In genomic region chr18:26548144-26549102, GRCh38 we compare ENCODE assay signal across 8 cellular contexts. TPM values are rescaled to one million over a fixed set of nuclear protein-coding genes. Genes with fewer than 3 reads are reported as not detected.
DNase-seq lines count a peak whose midpoint lies in the region; ATAC-seq and TF ChIP-seq lines count a peak whose summit lies in the region.

KCTD1 (minus strand) TSS chr18:26548553; CDS start chr18:26548536, 17 bp downstream.

- TF ChIP-seq POLR2A in spleen (IDR thresholded peaks at IDR 0.05) = no peak

- WGBS in spleen, 5 donors = 0 to 1% (median 1%) methylated on average over 88 to 89 of the region's 89 CpGs

- POLR2A ChIA-PET in A673 (lab: Charles Lee; ENCODE audit: low non-redundant PET) = interaction anchor here (0.6 to 0.7 kb wide), 2 partner anchors 15 to 21 kb away, joined by 13 to 19 read pairs; no protein-coding TSS in a partner anchor

- no TSS peak for BruUV-seq in A673 (replicated peaks; lab: Mats Ljungman, UMichigan)

- CTCF ChIA-PET in A673 (lab: Charles Lee) = interaction anchor here (0.7 to 1.0 kb wide), 3 partner anchors 32 to 746 kb away, joined by 3 to 8 read pairs (median 3); no protein-coding TSS in a partner anchor

- H3K4me1 ChIP-seq in A673 (ENCODE audit: insufficient read depth, low read length, poor library complexity, severe bottlenecking) (peaks cover 7% of the 10 kb centered on the region), spleen (peaks cover 17 to 77% (median 62%) of the 10 kb centered on the region in 6 donors)

- TF ChIP-seq CTCF in A673 (conservative IDR thresholded peaks at IDR 0.05; ENCODE audit: low read depth, low read length) (no peak), WERI-Rb-1 (IDR thresholded peaks at IDR 0.05; ENCODE audit: low read depth, low read length) (no peak), spleen (IDR thresholded peaks at IDR 0.05 in 8 of 11, conservative IDR thresholded peaks at IDR 0.05 in 3 of 11) (no peak)

- peaks cover 74% of the 10 kb centered on the region for H3K27me3 ChIP-seq in A673 (replicated peaks; ENCODE audit: insufficient read depth, low read depth, low read length, poor library complexity)
- no peaks in the 10 kb centered on the region for H3K27me3 ChIP-seq in WERI-Rb-1 (ENCODE audit: insufficient read depth, low read depth, severe bottlenecking)
- H3K27me3 ChIP-seq in spleen (replicated peaks in 1 of 7) = peaks cover 6 to 67% (median 44%) of the 10 kb centered on the region in 7 donors

- peak; percentile 89 for DNase-seq in A673 (ENCODE audit: low spot score)
- DNase-seq in NCI-H2171 (lab: John Stamatoyannopoulos, UW) = peak; percentile 72
- peak; percentile 89 for DNase-seq in WERI-Rb-1
- peak; percentile 60 for DNase-seq in central memory CD4-positive, alpha-beta T cell
- DNase-seq in iris pigment epithelial cell (ENCODE audit: low read depth) = peak; percentile 84
- peak; percentile 87 for DNase-seq in spleen

- H3K36me3 ChIP-seq in A673 (ENCODE audit: insufficient read depth, low read length, poor library complexity, severe bottlenecking) (no peaks in the 10 kb centered on the region), WERI-Rb-1 (peaks cover 10% of the 10 kb centered on the region), spleen (no peaks in the 10 kb centered on the region)

- no peaks in the 10 kb centered on the region for H3K9me3 ChIP-seq in A673 (ENCODE audit: low read depth, low read length, poor library complexity, severe bottlenecking)
- no peaks in the 10 kb centered on the region for H3K9me3 ChIP-seq in WERI-Rb-1 (ENCODE audit: severe bottlenecking)
- H3K9me3 ChIP-seq in spleen = no peaks in the 10 kb centered on the region

- intact Hi-C loops in A673 (cut with micrococcal nuclease; ENCODE audit: unreplicated experiment) = no loop called here
- intact Hi-C loops in spleen (cut with DNase I; ENCODE audit: low total_unique reads) = no loop called here

- ATAC-seq in GM18861 (IDR thresholded peaks at IDR 0.05; ENCODE audit: unreplicated experiment) (peak; percentile 56), HG03060 (IDR thresholded peaks at IDR 0.05; ENCODE audit: low read depth, unreplicated experiment) (peak; percentile 49)

- H3K27ac ChIP-seq in A673 (ENCODE audit: low read depth, low read length, poor library complexity, severe bottlenecking) (no peak within 1 kb of the TSS), WERI-Rb-1 (peak within 1 kb of the TSS; percentile 77), spleen (peak within 1 kb of the TSS in 6 of 8 donors; percentile 60 to 79 (median 70))

- H3K4me3 ChIP-seq in A673 (ENCODE audit: low read depth, low read length, poor library complexity, severe bottlenecking) (peak within 1 kb of the TSS; percentile 72), WERI-Rb-1 (ENCODE audit: low read depth, low read length) (peak within 1 kb of the TSS; percentile 65), spleen (peak within 1 kb of the TSS; percentile 47 to 90 (median 64))

RNA-seq across cellular contexts. Expression of gene KCTD1, which starts in this region (rescaled TPM):
- total RNA-seq in A673 (2021) (4.1 and 5.7 TPM in 2 replicates), spleen (10 to 100 TPM in 3 of 7 donors, 1 to 10 TPM in 4; 4.5 to 11.8 (median 7.7) TPM)
- 1 to 10 TPM; 1.6 to 3.1 (median 2.4) TPM for polyA plus RNA-seq in spleen
